In the genomic region with DNA sequence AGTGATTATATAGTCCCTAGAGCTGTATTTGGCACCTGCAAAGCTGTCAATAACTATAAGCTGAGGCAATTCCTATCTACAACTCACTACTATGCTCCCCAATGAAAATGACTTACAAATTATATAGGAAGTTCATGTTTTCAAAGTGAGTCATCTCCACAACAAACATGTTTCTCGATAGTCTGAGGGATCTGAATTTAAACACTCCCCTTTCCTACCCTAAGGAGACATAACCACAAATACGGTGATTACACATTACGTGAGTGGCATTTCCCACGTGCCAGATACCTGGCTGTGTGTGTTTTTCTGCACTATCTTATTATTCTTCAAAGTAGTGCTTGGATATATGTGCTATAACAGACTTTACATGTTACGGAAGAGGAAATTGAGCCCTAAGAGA, we compare ENCODE assay signal across 15 cellular contexts.
DNase-seq lines count a peak whose midpoint lies in the region; ATAC-seq, FAIRE-seq and TF ChIP-seq lines count a peak whose summit lies in the region.
"Had no signal": no experiment of that assay in that cellular context is flagged by ENCODE, and none has a peak within 500 bp of the region (broad histone marks: within the 10 kb centered on the region; RNA-seq: fewer than 3 reads in every experiment).

No MANE protein-coding gene starts in this region.

- H3K4me2 ChIP-seq in A549: peak overlapping the region; percentile 59

- FAIRE-seq in A549 (lab: Jason Lieb, UNC): no peak
- FAIRE-seq: TTC549 had no signal

- H3K4me3 ChIP-seq in A549 (no peak overlapping the region), foreskin fibroblast (ENCODE audit: low read depth in 1 of 2, low read length in 2 of 2) (no peak overlapping the region)
- H3K4me3 ChIP-seq: upper lobe of right lung had no signal

- H3K9me3 ChIP-seq in A549: no peaks in the 10 kb centered on the region
- H3K9me3 ChIP-seq: upper lobe of right lung had no signal

- no peak for TF ChIP-seq CTCF in A549 (IDR thresholded peaks at IDR 0.05)
- TF ChIP-seq CTCF in foreskin fibroblast (IDR thresholded peaks at IDR 0.05; ENCODE audit: low read depth, low read length): no peak

- 23% methylated on average over 5 of the region's 5 CpGs for WGBS in A549 (ENCODE audit: missing lambda C conversion rate)

- DNase-seq in A549 (ENCODE audit: low read depth in 1 of 2, low spot score in 1 of 2) (peak in 1 of 2 experiments; percentile 9), HPDE6-E6E7 (ENCODE audit: extremely low spot score) (peak; percentile 5), SW480 (ENCODE audit: low spot score) (peak; percentile 93), foreskin fibroblast (peak; percentile 24 to 53), GM19240 (ENCODE audit: insufficient read length, low spot score) (no peak), inferior parietal cortex (ENCODE audit: extremely low spot score) (no peak)
- DNase-seq in activated effector memory CD4-positive, alpha-beta T cell treated with anti-CD3 and anti-CD28 coated beads, Interleukin-2, amount 50 U/mL, for 16 hours: no peak
- DNase-seq: activated naive CD8-positive, alpha-beta T cell treated with anti-CD3 and anti-CD28 coated beads, Interleukin-2, amount 10 ng/mL, durations not matched to agents 7 days and 5 days; DMS79 treated with DMSO at 0.1 percent for 48 hours; left ventricle myocardium superior; SHP77 treated with DMSO at 0.1 percent for 48 hours; stimulated activated CD8-positive, alpha-beta memory T cell treated with anti-CD3 and anti-CD28 coated beads, Interleukin-4, amount 100 ng/mL, for 48 hours; upper lobe of right lung had no signal

- peak in 1 of 2 experiments; percentile 41; a peak in 3 of 6 replicates for ATAC-seq in A549
- no peak for ATAC-seq in GM18909 (IDR thresholded peaks at IDR 0.05; ENCODE audit: poor library complexity, unreplicated experiment)
- ATAC-seq: left ventricle myocardium superior, upper lobe of right lung had no signal

- no peak for TF ChIP-seq EP300 in A549 (IDR thresholded peaks at IDR 0.05)

- H3K27ac ChIP-seq in A549: no peak overlapping the region
- H3K27ac ChIP-seq: upper lobe of right lung had no signal

- TF ChIP-seq RAD21 in A549 (conservative IDR thresholded peaks at IDR 0.05 in 1 of 2, IDR thresholded peaks at IDR 0.05 in 1 of 2): no peak

- TF ChIP-seq POLR2A in A549 (IDR thresholded peaks at IDR 0.05; ENCODE audit: low read length): no peak

- POLR2A ChIA-PET in A549 (lab: Yijun Ruan, JAX): no interaction called here

- CTCF ChIA-PET in A549 (lab: Yijun Ruan, JAX): no interaction called here

- H3K4me1 ChIP-seq in A549: peaks cover 13% of the 10 kb centered on the region
- H3K4me1 ChIP-seq: upper lobe of right lung had no signal

TF ChIP-seq in A549, 52 proteins besides CTCF, POLR2A, EP300 and RAD21:
- TF ChIP-seq GATA3 (IDR thresholded peaks at IDR 0.05; ENCODE audit: borderline replicate concordance) (no peak), ZC3H11A (IDR thresholded peaks at IDR 0.05) (no peak), RFX5 (IDR thresholded peaks at IDR 0.05) (no peak), FOSB (CRISPR knock-in tag; IDR thresholded peaks at IDR 0.05) (no peak), KDM5A (IDR thresholded peaks at IDR 0.05) (no peak), CHD2 (IDR thresholded peaks at IDR 0.05; ENCODE audit: low read length, partially characterized antibody) (no peak), RCOR1 (IDR thresholded peaks at IDR 0.05; ENCODE audit: low read depth, low read length) (no peak), ZNF302 (CRISPR knock-in tag; IDR thresholded peaks at IDR 0.05) (no peak), SMC3 (IDR thresholded peaks at IDR 0.05) (no peak), CHD4 (IDR thresholded peaks at IDR 0.05; ENCODE audit: borderline replicate concordance) (no peak), FOXS1 (CRISPR knock-in tag; IDR thresholded peaks at IDR 0.05) (no peak), RARB (CRISPR knock-in tag; IDR thresholded peaks at IDR 0.05) (no peak), MYC (IDR thresholded peaks at IDR 0.05; ENCODE audit: borderline replicate concordance, low read length) (no peak), CBX8 (IDR thresholded peaks at IDR 0.05) (no peak)
- TF ChIP-seq, protein P1, sequence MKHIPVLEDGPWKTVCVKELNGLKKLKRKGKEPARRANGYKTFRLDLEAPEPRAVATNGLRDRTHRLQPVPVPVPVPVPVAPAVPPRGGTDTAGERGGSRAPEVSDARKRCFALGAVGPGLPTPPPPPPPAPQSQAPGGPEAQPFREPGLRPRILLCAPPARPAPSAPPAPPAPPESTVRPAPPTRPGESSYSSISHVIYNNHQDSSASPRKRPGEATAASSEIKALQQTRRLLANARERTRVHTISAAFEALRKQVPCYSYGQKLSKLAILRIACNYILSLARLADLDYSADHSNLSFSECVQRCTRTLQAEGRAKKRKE (CRISPR knock-in tag; IDR thresholded peaks at IDR 0.05; ENCODE audit: low read depth): no peak
- TF ChIP-seq, protein P2, sequence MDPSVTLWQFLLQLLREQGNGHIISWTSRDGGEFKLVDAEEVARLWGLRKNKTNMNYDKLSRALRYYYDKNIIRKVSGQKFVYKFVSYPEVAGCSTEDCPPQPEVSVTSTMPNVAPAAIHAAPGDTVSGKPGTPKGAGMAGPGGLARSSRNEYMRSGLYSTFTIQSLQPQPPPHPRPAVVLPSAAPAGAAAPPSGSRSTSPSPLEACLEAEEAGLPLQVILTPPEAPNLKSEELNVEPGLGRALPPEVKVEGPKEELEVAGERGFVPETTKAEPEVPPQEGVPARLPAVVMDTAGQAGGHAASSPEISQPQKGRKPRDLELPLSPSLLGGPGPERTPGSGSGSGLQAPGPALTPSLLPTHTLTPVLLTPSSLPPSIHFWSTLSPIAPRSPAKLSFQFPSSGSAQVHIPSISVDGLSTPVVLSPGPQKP (IDR thresholded peaks at IDR 0.05; ENCODE audit: low read depth, low read length): no peak

Comparison
In these comparisons a context has a peak if more than half of its experiments do, and no peak if none do; other contexts are left out.
1. DNase-seq: peak in HPDE6-E6E7 (single experiment), SW480 (single experiment) and foreskin fibroblast (2 of 2); none in GM19240 (single experiment), inferior parietal cortex (single experiment) and activated effector memory CD4-positive, alpha-beta T cell treated with anti-CD3 and anti-CD28 coated beads, Interleukin-2, amount 50 U/mL, for 16 hours (single experiment).